In the genomic region with DNA sequence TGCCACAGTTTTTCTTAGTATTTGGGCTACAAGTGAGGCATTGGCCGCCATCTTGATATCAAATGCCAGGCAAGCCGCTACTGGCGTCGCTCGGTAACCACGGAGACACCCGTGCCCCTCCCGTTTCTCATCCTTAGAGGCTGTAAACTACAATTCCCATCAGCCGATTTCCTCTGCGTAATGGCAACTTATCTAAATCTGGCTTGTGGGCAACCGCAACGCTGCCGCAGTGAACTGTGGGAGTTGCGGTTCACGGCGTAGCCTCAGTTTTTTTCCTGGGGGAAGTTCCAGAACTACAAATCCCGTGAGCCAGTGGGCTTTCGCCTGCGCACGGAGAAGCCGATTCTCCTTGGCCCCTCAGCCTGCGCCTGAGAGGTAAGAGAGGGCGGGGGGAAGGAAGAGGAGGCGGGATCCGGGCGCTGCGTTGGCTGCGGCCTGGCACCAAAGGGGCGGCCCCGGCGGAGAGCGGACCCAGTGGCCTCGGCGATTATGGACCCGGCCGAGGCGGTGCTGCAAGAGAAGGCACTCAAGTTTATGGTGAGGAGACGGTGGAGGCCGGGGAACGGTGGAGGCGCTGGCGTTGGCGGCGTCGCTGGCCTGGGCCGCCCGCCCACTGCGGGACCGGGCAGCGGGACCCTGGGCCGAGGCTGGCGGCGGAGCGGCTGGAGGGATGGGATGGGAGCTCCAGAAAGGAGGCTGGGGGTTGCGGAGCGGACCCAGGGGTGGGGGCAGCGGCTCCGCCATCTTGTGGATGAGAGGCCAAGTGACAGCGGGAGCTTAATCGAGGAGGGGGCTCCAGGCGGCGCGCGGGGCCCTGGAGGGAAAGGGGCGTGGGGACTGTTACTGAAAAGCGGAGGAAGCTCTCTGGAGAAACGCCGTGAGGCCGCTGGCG, we compare ENCODE assay signal across 8 cellular contexts. TPM values are rescaled to one million over a fixed set of nuclear protein-coding genes. Genes with fewer than 3 reads are reported as not detected.
DNase-seq lines count a peak whose midpoint lies in the region; ATAC-seq and TF ChIP-seq lines count a peak whose summit lies in the region.

A gene (plus strand): TSS at position 474 of the 892 bp plus-strand sequence. CDS start 16 bp downstream, at position 490.

- H3K27ac Mint-ChIP-seq in activated naive CD4-positive, alpha-beta T cell treated with anti-CD3 and anti-CD28 coated beads, Interleukin-2, amount 50 U/mL, for 72 hours = peak within 1 kb of the TSS; percentile 96 to 98

- no peak for TF ChIP-seq EP300 in suprapubic skin (IDR thresholded peaks at IDR 0.05)

- POLR2A ChIA-PET in GM10248 (lab: Yijun Ruan, JAX) = no interaction called here

- ATAC-seq in HG02610 (IDR thresholded peaks at IDR 0.05; ENCODE audit: unreplicated experiment) = peak; percentile 96
- peak; percentile 96 to 97 for ATAC-seq in activated naive CD4-positive, alpha-beta T cell treated with anti-CD3 and anti-CD28 coated beads, Interleukin-2, amount 50 U/mL, for 72 hours

- no peaks in the 10 kb centered on the region for H3K9me3 ChIP-seq in suprapubic skin

- H3K27ac ChIP-seq in suprapubic skin = peak within 1 kb of the TSS; percentile 77

- peaks cover 15% of the 10 kb centered on the region for H3K4me1 ChIP-seq in suprapubic skin

- no peak for TF ChIP-seq CTCF in GM10248 (IDR thresholded peaks at IDR 0.05; ENCODE audit: control extremely low read depth, extremely low read depth, low read depth, missing control alignments)
- no peak for TF ChIP-seq CTCF in suprapubic skin (IDR thresholded peaks at IDR 0.05)

- CTCF ChIA-PET in GM10248 (lab: Yijun Ruan, JAX) = interaction anchor here (1.0 to 1.9 kb wide), 4 partner anchors 11 to 234 kb away, joined by 3 to 4 read pairs (median 3); a partner anchor contains a TSS

- H3K4me3 ChIP-seq in suprapubic skin = peak within 1 kb of the TSS; percentile 77

- peaks cover 5% of the 10 kb centered on the region for H3K27me3 ChIP-seq in suprapubic skin

- peak; percentile 94 for DNase-seq in GM10248 (ENCODE audit: extremely low spot score)
- DNase-seq in NCI-H1092 treated with DMSO at 0.1 percent for 48 hours (lab: John Stamatoyannopoulos, UW) = peak; percentile 96
- DNase-seq in SKM-1 (lab: John Stamatoyannopoulos, UW; ENCODE audit: unreplicated experiment) = peak; percentile 97
- peak; percentile 92 to 98 for DNase-seq in activated naive CD4-positive, alpha-beta T cell treated with anti-CD3 and anti-CD28 coated beads, Interleukin-2, amount 50 U/mL, for 72 hours (ENCODE audit: low spot score in 2 of 2)
- peak; percentile 100 for DNase-seq in globus pallidus (ENCODE audit: low spot score)
- peak; percentile 75 to 99 (median 97) for DNase-seq in nucleus accumbens (lab: John Stamatoyannopoulos, UW)
- DNase-seq in suprapubic skin (ENCODE audit: low spot score in 2 of 2) = peak; percentile 96 to 97

- peaks cover 0 to 6% of the 10 kb centered on the region in 2 donors for H3K36me3 Mint-ChIP-seq in activated naive CD4-positive, alpha-beta T cell treated with anti-CD3 and anti-CD28 coated beads, Interleukin-2, amount 50 U/mL, for 72 hours

- no peaks in the 10 kb centered on the region for H3K36me3 ChIP-seq in suprapubic skin

- peak in 1 of 2 donors; percentile 44 for TF ChIP-seq POLR2A in suprapubic skin (IDR thresholded peaks at IDR 0.05)

- no peaks in the 10 kb centered on the region for H3K9me3 Mint-ChIP-seq in activated naive CD4-positive, alpha-beta T cell treated with anti-CD3 and anti-CD28 coated beads, Interleukin-2, amount 50 U/mL, for 72 hours

- WGBS in suprapubic skin = 0% methylated on average over 27 of the region's 70 CpGs

RNA-seq across cellular contexts. Expression of the gene that starts here (rescaled TPM):
- total RNA-seq in activated naive CD4-positive, alpha-beta T cell treated with anti-CD3 and anti-CD28 coated beads, Interleukin-2, amount 50 U/mL, for 72 hours = 10 to 100 TPM; 12.0 to 20.9 TPM
- total RNA-seq in suprapubic skin = 10 to 100 TPM; 17.4 to 20.6 (median 18.5) TPM

Comparison
In these comparisons a context has a peak if more than half of its experiments do, and no peak if none do; other contexts are left out.
1. Peak in every context shown above with its lines: DNase-seq, ATAC-seq, H3K4me3 ChIP-seq and H3K27ac ChIP-seq.